In the genomic region with DNA sequence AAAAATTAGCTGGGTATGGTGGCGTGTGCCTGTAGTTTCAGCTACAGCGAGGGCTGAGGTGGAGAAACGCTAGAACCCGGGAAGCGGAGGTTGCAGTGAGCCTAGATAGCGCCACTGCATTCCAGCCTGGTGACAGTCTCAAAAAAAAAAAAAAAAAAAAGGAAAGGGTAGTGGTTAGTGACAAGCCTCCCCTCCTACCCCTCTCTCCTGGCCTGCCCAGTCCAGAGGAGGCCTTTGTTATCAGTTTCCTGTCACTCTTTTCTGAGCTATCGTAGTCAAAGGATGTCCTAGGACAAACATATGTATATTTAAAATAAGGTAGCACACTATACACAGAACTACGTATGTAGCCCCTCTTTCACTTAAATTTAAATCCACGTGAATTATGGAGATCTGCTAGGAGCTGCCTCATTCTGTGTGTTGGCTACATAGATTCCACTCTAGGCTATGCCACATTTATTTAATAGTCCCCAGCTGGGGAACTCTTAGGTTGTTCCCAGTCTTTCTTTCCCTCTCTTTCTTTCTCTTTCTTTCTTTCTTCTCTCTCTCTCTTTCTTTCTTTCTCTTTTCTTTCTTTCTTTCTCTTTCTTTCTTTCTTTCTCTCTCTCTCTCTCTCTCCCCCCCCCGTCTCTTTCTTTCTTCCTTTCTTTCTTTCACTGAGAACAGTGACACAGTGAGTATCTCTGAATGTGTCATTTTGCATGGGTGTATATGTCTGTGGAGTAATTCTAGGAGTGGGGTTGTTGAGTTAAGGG, we compare ENCODE assay signal across 16 cellular contexts. TPM values are rescaled to one million over a fixed set of nuclear protein-coding genes. Genes with fewer than 3 reads are reported as not detected.
"Had no signal": no experiment of that assay in that cellular context is flagged by ENCODE, and none has a peak within 500 bp of the region (broad histone marks: within the 10 kb centered on the region; RNA-seq: fewer than 3 reads in every experiment).

No MANE protein-coding gene starts in this region.

- H3K36me3 ChIP-seq: esophagus squamous epithelium had no signal

- H3K4me3 ChIP-seq: esophagus squamous epithelium, SK-N-MC had no signal

- H3K4me3 Mint-ChIP-seq: activated B cell treated with CpG ODN at 0.5 μM for 24 hours; activated CD4-positive, alpha-beta T cell treated with anti-CD3 and anti-CD28 coated beads, Interleukin-2, amount 10 ng/mL, durations not matched to agents 24 days and 14 days; neural crest cell had no signal

- H3K9me3 Mint-ChIP-seq: activated B cell treated with CpG ODN at 0.5 μM for 24 hours; activated CD4-positive, alpha-beta T cell treated with anti-CD3 and anti-CD28 coated beads, Interleukin-2, amount 10 ng/mL, durations not matched to agents 24 days and 14 days; activated T-helper 2 cell treated with anti-CD3 and anti-CD28 coated beads, Interferon-gamma antibody, Interleukin-2, Interleukin-4, amounts not matched to agents 10 μg/mL and 5 μg/mL and 100 μg/mL, durations not matched to agents 14 hours and 24 hours and 36 hours; neural crest cell had no signal

- ATAC-seq: left ventricle myocardium superior had no signal

- H3K9me3 ChIP-seq: esophagus squamous epithelium had no signal

- H3K27ac Mint-ChIP-seq: activated B cell treated with CpG ODN at 0.5 μM for 24 hours; activated CD4-positive, alpha-beta T cell treated with anti-CD3 and anti-CD28 coated beads, Interleukin-2, amount 10 ng/mL, durations not matched to agents 24 days and 14 days; activated T-helper 2 cell treated with anti-CD3 and anti-CD28 coated beads, Interferon-gamma antibody, Interleukin-2, Interleukin-4, amounts not matched to agents 10 μg/mL and 5 μg/mL and 100 μg/mL, durations not matched to agents 14 hours and 24 hours and 36 hours had no signal

- H3K27ac ChIP-seq: SK-N-MC had no signal

- H3K27me3 ChIP-seq: esophagus squamous epithelium had no signal

- DNase-seq: activated B cell treated with CpG ODN at 0.5 μM for 24 hours; activated CD4-positive, alpha-beta T cell treated with anti-CD3 and anti-CD28 coated beads, Interleukin-2, amount 10 ng/mL, durations not matched to agents 24 days and 14 days; activated CD8-positive, alpha-beta memory T cell treated with anti-CD3 and anti-CD28 coated beads for 24 hours; activated naive CD4-positive, alpha-beta T cell treated with anti-CD3 and anti-CD28 coated beads, Interleukin-2, amount 50 U/mL, for 16 hours; activated T-cell treated with anti-CD3 and anti-CD28 coated beads for 4 hours; esophagus squamous epithelium; foreskin fibroblast; kidney; left ventricle myocardium superior; stimulated activated CD4-positive, alpha-beta T cell treated with anti-CD3 and anti-CD28 coated beads, Interleukin-4, amount 100 ng/mL, for 4 hours; substantia nigra; T-helper 1 cell had no signal

RNA-seq across cellular contexts. Expression of a gene that starts 38.5 kb away (rescaled TPM):
- total RNA-seq: activated B cell treated with CpG ODN at 0.5 μM for 24 hours; activated CD4-positive, alpha-beta T cell treated with anti-CD3 and anti-CD28 coated beads, Interleukin-2, amount 10 ng/mL, durations not matched to agents 24 days and 14 days; activated T-helper 2 cell treated with anti-CD3 and anti-CD28 coated beads, Interferon-gamma antibody, Interleukin-2, Interleukin-4, amounts not matched to agents 10 μg/mL and 5 μg/mL and 100 μg/mL, durations not matched to agents 14 hours and 24 hours and 36 hours; left ventricle myocardium superior; neural crest cell; osteocyte had no signal
